In the genomic region with DNA sequence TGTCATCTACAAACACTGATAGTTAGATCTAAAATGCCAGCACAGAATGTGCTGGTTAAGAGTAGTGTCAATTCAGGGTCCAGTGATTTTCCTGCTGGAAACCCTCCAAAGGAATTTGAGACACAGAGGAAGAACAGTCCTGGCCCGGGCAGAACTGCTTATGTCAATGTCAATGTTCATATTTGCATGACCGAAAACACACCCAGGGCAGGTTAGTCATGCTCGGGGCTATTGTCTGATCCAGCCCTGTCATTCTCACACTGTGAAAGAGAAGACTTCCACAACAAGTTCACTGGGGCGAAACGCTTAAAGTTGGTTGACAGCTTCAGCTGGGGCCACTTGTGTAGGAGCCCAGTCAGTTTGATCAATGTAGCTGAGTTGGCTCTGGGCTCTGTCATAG, we compare ENCODE assay signal across 1 cellular context.
TF ChIP-seq lines count a peak whose summit lies in the region.

No MANE protein-coding gene starts in this region.

TF ChIP-seq in GM12878, 131 proteins besides CTCF, POLR2A, EP300 and RAD21 (continued from another document):
- TF ChIP-seq, protein P1, sequence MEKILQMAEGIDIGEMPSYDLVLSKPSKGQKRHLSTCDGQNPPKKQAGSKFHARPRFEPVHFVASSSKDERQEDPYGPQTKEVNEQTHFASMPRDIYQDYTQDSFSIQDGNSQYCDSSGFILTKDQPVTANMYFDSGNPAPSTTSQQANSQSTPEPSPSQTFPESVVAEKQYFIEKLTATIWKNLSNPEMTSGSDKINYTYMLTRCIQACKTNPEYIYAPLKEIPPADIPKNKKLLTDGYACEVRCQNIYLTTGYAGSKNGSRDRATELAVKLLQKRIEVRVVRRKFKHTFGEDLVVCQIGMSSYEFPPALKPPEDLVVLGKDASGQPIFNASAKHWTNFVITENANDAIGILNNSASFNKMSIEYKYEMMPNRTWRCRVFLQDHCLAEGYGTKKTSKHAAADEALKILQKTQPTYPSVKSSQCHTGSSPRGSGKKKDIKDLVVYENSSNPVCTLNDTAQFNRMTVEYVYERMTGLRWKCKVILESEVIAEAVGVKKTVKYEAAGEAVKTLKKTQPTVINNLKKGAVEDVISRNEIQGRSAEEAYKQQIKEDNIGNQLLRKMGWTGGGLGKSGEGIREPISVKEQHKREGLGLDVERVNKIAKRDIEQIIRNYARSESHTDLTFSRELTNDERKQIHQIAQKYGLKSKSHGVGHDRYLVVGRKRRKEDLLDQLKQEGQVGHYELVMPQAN (conservative IDR thresholded peaks at IDR 0.05), result no peak
- no peak for TF ChIP-seq MXI1 (IDR thresholded peaks at IDR 0.05; ENCODE audit: low read depth, low read length)
- no peak for TF ChIP-seq KAT2A (conservative IDR thresholded peaks at IDR 0.05; ENCODE audit: control insufficient read depth, low read depth, low read length)
- no peak for TF ChIP-seq SREBF1 (IDR thresholded peaks at IDR 0.05; ENCODE audit: low read length)
- TF ChIP-seq, protein P2, sequence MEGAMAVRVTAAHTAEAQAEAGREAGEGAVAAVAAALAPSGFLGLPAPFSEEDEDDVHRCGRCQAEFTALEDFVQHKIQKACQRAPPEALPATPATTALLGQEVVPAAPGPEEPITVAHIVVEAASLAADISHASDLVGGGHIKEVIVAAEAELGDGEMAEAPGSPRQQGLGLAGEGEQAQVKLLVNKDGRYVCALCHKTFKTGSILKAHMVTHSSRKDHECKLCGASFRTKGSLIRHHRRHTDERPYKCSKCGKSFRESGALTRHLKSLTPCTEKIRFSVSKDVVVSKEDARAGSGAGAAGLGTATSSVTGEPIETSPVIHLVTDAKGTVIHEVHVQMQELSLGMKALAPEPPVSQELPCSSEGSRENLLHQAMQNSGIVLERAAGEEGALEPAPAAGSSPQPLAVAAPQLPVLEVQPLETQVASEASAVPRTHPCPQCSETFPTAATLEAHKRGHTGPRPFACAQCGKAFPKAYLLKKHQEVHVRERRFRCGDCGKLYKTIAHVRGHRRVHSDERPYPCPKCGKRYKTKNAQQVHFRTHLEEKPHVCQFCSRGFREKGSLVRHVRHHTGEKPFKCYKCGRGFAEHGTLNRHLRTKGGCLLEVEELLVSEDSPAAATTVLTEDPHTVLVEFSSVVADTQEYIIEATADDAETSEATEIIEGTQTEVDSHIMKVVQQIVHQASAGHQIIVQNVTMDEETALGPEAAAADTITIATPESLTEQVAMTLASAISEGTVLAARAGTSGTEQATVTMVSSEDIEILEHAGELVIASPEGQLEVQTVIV (IDR thresholded peaks at IDR 0.05; ENCODE audit: borderline replicate concordance, partially characterized antibody), result no peak
- TF ChIP-seq, protein P3, sequence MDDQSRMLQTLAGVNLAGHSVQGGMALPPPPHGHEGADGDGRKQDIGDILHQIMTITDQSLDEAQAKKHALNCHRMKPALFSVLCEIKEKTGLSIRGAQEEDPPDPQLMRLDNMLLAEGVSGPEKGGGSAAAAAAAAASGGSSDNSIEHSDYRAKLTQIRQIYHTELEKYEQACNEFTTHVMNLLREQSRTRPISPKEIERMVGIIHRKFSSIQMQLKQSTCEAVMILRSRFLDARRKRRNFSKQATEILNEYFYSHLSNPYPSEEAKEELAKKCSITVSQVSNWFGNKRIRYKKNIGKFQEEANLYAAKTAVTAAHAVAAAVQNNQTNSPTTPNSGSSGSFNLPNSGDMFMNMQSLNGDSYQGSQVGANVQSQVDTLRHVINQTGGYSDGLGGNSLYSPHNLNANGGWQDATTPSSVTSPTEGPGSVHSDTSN (IDR thresholded peaks at IDR 0.05; ENCODE audit: insufficient replicate concordance, low read depth, low read length), result peak; percentile 67
- TF ChIP-seq CREB1 (IDR thresholded peaks at IDR 0.05; ENCODE audit: low read depth), result peak; percentile 17; the same call in 1 of the 2 replicates
- TF ChIP-seq PAX5 (IDR thresholded peaks at IDR 0.05; ENCODE audit: borderline replicate concordance, low read depth, low read length), result peak; percentile 87; the same call in 1 of the 2 replicates
- TF ChIP-seq, protein P4, sequence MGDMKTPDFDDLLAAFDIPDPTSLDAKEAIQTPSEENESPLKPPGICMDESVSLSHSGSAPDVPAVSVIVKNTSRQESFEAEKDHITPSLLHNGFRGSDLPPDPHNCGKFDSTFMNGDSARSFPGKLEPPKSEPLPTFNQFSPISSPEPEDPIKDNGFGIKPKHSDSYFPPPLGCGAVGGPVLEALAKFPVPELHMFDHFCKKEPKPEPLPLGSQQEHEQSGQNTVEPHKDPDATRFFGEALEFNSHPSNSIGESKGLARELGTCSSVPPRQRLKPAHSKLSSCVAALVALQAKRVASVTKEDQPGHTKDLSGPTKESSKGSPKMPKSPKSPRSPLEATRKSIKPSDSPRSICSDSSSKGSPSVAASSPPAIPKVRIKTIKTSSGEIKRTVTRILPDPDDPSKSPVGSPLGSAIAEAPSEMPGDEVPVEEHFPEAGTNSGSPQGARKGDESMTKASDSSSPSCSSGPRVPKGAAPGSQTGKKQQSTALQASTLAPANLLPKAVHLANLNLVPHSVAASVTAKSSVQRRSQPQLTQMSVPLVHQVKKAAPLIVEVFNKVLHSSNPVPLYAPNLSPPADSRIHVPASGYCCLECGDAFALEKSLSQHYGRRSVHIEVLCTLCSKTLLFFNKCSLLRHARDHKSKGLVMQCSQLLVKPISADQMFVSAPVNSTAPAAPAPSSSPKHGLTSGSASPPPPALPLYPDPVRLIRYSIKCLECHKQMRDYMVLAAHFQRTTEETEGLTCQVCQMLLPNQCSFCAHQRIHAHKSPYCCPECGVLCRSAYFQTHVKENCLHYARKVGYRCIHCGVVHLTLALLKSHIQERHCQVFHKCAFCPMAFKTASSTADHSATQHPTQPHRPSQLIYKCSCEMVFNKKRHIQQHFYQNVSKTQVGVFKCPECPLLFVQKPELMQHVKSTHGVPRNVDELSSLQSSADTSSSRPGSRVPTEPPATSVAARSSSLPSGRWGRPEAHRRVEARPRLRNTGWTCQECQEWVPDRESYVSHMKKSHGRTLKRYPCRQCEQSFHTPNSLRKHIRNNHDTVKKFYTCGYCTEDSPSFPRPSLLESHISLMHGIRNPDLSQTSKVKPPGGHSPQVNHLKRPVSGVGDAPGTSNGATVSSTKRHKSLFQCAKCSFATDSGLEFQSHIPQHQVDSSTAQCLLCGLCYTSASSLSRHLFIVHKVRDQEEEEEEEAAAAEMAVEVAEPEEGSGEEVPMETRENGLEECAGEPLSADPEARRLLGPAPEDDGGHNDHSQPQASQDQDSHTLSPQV (IDR thresholded peaks at IDR 0.05), result no peak
- no peak for TF ChIP-seq HDAC2 (IDR thresholded peaks at IDR 0.05)
- TF ChIP-seq TARDBP (IDR thresholded peaks at IDR 0.05; ENCODE audit: borderline replicate concordance), result no peak
- TF ChIP-seq POU2F2 (IDR thresholded peaks at IDR 0.05; ENCODE audit: borderline replicate concordance, low read depth, low read length), result peak; percentile 86; the same call in 2 of the 3 replicates
- no peak for TF ChIP-seq PAX8 (IDR thresholded peaks at IDR 0.05)
- TF ChIP-seq ZBED1 (IDR thresholded peaks at IDR 0.05; ENCODE audit: borderline replicate concordance), result no peak
- TF ChIP-seq MTA2 (IDR thresholded peaks at IDR 0.05; ENCODE audit: low read depth), result no peak
- TF ChIP-seq RFX5 (IDR thresholded peaks at IDR 0.05; ENCODE audit: low read depth, low read length), result no peak
- TF ChIP-seq MEF2B (IDR thresholded peaks at IDR 0.05; ENCODE audit: partially characterized antibody, poor library complexity, severe bottlenecking), result no peak
- no peak for TF ChIP-seq TAF1 (IDR thresholded peaks at IDR 0.05; ENCODE audit: borderline replicate concordance, low read depth, low read length)
- no peak for TF ChIP-seq WRNIP1 (IDR thresholded peaks at IDR 0.05; ENCODE audit: borderline replicate concordance, low read depth, low read length)
- no peak for TF ChIP-seq NFXL1 (IDR thresholded peaks at IDR 0.05; ENCODE audit: borderline replicate concordance)
- no peak for TF ChIP-seq SRF (IDR thresholded peaks at IDR 0.05; ENCODE audit: low read depth in 2 of 2, low read length in 2 of 2)
- TF ChIP-seq IKZF1 (conservative IDR thresholded peaks at IDR 0.05), result peak; percentile 43; the same call in 1 of the 2 replicates
- TF ChIP-seq CBX5 (IDR thresholded peaks at IDR 0.05; ENCODE audit: low read depth), result 0 out of 2 replicates have a peak, but pooled peaks have one; percentile 66
- TF ChIP-seq, protein P5, sequence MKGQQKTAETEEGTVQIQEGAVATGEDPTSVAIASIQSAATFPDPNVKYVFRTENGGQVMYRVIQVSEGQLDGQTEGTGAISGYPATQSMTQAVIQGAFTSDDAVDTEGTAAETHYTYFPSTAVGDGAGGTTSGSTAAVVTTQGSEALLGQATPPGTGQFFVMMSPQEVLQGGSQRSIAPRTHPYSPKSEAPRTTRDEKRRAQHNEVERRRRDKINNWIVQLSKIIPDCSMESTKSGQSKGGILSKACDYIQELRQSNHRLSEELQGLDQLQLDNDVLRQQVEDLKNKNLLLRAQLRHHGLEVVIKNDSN (IDR thresholded peaks at IDR 0.05; ENCODE audit: borderline replicate concordance, extremely low read length, insufficient read depth, low read depth, low read length), result no peak
- peak; percentile 27; the same call in 1 of the 2 replicates for TF ChIP-seq ATF7 (IDR thresholded peaks at IDR 0.05; ENCODE audit: low read depth)
- TF ChIP-seq NFIC (IDR thresholded peaks at IDR 0.05; ENCODE audit: low read depth, low read length), result no peak
- TF ChIP-seq, protein P6, sequence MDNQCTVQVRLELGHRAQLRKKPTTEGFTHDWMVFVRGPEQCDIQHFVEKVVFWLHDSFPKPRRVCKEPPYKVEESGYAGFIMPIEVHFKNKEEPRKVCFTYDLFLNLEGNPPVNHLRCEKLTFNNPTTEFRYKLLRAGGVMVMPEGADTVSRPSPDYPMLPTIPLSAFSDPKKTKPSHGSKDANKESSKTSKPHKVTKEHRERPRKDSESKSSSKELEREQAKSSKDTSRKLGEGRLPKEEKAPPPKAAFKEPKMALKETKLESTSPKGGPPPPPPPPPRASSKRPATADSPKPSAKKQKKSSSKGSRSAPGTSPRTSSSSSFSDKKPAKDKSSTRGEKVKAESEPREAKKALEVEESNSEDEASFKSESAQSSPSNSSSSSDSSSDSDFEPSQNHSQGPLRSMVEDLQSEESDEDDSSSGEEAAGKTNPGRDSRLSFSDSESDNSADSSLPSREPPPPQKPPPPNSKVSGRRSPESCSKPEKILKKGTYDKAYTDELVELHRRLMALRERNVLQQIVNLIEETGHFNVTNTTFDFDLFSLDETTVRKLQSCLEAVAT (IDR thresholded peaks at IDR 0.05), result no peak
- no peak for TF ChIP-seq SREBF2 (IDR thresholded peaks at IDR 0.05; ENCODE audit: low read length)
- peak in 1 of 2 experiments; percentile 62; a peak in 1 of 4 replicates for TF ChIP-seq BHLHE40 (IDR thresholded peaks at IDR 0.05; ENCODE audit: borderline replicate concordance in 1 of 2, low read depth in 2 of 2, low read length in 1 of 2)
- 0 out of 2 replicates have a peak, but pooled peaks have one; percentile 18 for TF ChIP-seq TCF12 (IDR thresholded peaks at IDR 0.05; ENCODE audit: low read depth, low read length)
- no peak for TF ChIP-seq RB1 (IDR thresholded peaks at IDR 0.05; ENCODE audit: borderline replicate concordance)
- no peak for TF ChIP-seq DPF2 (IDR thresholded peaks at IDR 0.05)
- TF ChIP-seq, protein P7, sequence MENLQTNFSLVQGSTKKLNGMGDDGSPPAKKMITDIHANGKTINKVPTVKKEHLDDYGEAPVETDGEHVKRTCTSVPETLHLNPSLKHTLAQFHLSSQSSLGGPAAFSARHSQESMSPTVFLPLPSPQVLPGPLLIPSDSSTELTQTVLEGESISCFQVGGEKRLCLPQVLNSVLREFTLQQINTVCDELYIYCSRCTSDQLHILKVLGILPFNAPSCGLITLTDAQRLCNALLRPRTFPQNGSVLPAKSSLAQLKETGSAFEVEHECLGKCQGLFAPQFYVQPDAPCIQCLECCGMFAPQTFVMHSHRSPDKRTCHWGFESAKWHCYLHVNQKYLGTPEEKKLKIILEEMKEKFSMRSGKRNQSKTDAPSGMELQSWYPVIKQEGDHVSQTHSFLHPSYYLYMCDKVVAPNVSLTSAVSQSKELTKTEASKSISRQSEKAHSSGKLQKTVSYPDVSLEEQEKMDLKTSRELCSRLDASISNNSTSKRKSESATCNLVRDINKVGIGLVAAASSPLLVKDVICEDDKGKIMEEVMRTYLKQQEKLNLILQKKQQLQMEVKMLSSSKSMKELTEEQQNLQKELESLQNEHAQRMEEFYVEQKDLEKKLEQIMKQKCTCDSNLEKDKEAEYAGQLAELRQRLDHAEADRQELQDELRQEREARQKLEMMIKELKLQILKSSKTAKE (IDR thresholded peaks at IDR 0.05; ENCODE audit: low read depth, poor library complexity, severe bottlenecking), result no peak
- TF ChIP-seq FOXM1 (IDR thresholded peaks at IDR 0.05; ENCODE audit: low read depth, low read length), result no peak
- TF ChIP-seq SUZ12 (IDR thresholded peaks at IDR 0.05; ENCODE audit: unreplicated experiment), result no peak
- peak; percentile 40 to 41; a peak in 1 of 4 replicates for TF ChIP-seq IKZF2 (IDR thresholded peaks at IDR 0.05)
- TF ChIP-seq HCFC1 (IDR thresholded peaks at IDR 0.05; ENCODE audit: low read length), result no peak
- TF ChIP-seq, protein P8, sequence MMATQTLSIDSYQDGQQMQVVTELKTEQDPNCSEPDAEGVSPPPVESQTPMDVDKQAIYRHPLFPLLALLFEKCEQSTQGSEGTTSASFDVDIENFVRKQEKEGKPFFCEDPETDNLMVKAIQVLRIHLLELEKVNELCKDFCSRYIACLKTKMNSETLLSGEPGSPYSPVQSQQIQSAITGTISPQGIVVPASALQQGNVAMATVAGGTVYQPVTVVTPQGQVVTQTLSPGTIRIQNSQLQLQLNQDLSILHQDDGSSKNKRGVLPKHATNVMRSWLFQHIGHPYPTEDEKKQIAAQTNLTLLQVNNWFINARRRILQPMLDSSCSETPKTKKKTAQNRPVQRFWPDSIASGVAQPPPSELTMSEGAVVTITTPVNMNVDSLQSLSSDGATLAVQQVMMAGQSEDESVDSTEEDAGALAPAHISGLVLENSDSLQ (IDR thresholded peaks at IDR 0.05), result peak; percentile 87
- TF ChIP-seq, protein P9, sequence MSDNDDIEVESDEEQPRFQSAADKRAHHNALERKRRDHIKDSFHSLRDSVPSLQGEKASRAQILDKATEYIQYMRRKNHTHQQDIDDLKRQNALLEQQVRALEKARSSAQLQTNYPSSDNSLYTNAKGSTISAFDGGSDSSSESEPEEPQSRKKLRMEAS (IDR thresholded peaks at IDR 0.05; ENCODE audit: low read depth, low read length), result no peak
